In genomic region chr13:73481877-73482445, GRCh38 we compare ENCODE assay signal across 1 cellular context.
TF ChIP-seq lines count a peak whose summit lies in the region.

No MANE protein-coding gene starts in this region.

TF ChIP-seq in GM23338, 12 proteins besides CTCF, POLR2A, EP300 and RAD21 (continued from another document):
- no peak for TF ChIP-seq ZNF462 (CRISPR knock-in tag; IDR thresholded peaks at IDR 0.05)
- no peak for TF ChIP-seq ZNF331 (CRISPR knock-in tag; IDR thresholded peaks at IDR 0.05; ENCODE audit: low read depth)
- no peak for TF ChIP-seq CREB1 (CRISPR knock-in tag; IDR thresholded peaks at IDR 0.05; ENCODE audit: low read depth)
- TF ChIP-seq EZH2 (IDR thresholded peaks at IDR 0.05; ENCODE audit: low read depth, unreplicated experiment): no peak
- no peak for TF ChIP-seq STAT1 (IDR thresholded peaks at IDR 0.05; ENCODE audit: unreplicated experiment)
- TF ChIP-seq EZH2phosphoT487 (IDR thresholded peaks at IDR 0.05; ENCODE audit: unreplicated experiment): no peak
- TF ChIP-seq JUNB (IDR thresholded peaks at IDR 0.05; ENCODE audit: unreplicated experiment): no peak
- no peak for TF ChIP-seq ZNF114 (CRISPR knock-in tag; IDR thresholded peaks at IDR 0.05)
- TF ChIP-seq, protein P1, sequence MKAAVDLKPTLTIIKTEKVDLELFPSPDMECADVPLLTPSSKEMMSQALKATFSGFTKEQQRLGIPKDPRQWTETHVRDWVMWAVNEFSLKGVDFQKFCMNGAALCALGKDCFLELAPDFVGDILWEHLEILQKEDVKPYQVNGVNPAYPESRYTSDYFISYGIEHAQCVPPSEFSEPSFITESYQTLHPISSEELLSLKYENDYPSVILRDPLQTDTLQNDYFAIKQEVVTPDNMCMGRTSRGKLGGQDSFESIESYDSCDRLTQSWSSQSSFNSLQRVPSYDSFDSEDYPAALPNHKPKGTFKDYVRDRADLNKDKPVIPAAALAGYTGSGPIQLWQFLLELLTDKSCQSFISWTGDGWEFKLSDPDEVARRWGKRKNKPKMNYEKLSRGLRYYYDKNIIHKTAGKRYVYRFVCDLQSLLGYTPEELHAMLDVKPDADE (IDR thresholded peaks at IDR 0.05): no peak
- TF ChIP-seq NANOG (IDR thresholded peaks at IDR 0.05; ENCODE audit: borderline replicate concordance): no peak
